Comparison of ENCODE assay signal across 25 cellular contexts in the genomic region with DNA sequence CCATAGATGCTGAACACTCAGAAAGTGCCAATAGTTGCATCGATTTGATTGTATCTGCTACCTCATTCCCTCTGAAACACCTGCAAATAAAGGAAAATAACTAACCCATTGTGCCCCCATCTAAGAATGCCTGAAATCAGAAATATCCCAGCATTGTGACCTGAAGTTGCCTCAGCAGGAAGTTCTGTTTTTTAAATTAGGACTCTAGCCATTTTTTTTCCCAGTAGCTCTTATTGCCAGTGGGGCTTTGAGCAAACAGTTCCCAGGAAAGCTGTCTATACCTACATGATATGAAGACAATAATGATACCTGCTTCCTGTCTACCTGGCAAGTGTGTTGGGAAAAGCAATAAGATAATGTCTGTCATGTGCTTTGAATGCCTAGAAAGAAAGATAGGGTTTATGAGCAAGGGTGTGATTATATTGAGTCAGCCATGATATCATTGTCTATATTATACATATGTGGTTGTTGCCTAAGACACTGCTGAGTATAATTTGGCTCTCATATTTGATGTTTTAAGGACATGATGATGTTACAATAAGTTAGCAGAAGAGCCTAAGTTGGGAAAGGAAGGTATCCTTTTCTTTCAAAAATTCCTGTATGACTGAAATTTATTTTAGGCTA.
"Had no signal": no experiment of that assay in that cellular context is flagged by ENCODE, and none has a peak within 500 bp of the region (broad histone marks: within the 10 kb centered on the region; RNA-seq: fewer than 3 reads in every experiment).

No MANE protein-coding gene starts in this region.

- DNase-seq: activated CD4-positive, alpha-beta T cell treated with anti-CD3 and anti-CD28 coated beads, Interleukin-2, amount 10 ng/mL, durations not matched to agents 7 days and 5 days; activated CD4-positive, CD25-positive, alpha-beta regulatory T cell treated with anti-CD3 and anti-CD28 coated beads, Interleukin-2, amount 50 U/mL, for 72 hours; activated CD8-positive, alpha-beta memory T cell treated with anti-CD3 and anti-CD28 coated beads, Interleukin-2, amount 10 ng/mL, durations not matched to agents 7 days and 5 days; activated CD8-positive, alpha-beta T cell treated with anti-CD3 and anti-CD28 coated beads for 36 hours; activated effector memory CD4-positive, alpha-beta T cell treated with anti-CD3 and anti-CD28 coated beads, Interleukin-2, amount 50 U/mL, for 16 hours; activated naive CD4-positive, alpha-beta T cell treated with anti-CD3 and anti-CD28 coated beads, Interleukin-2, amount 10 ng/mL, durations not matched to agents 7 days and 5 days; activated naive CD8-positive, alpha-beta T cell treated with anti-CD3 and anti-CD28 coated beads, Interleukin-2, amount 50 U/mL, for 24 hours; activated T-cell treated with anti-CD3 and anti-CD28 coated beads for 4 hours; aorta; caudate nucleus; colonic mucosa; heart right ventricle; naive thymus-derived CD8-positive, alpha-beta T cell; retina; stimulated activated CD4-positive, alpha-beta T cell treated with anti-CD3 and anti-CD28 coated beads, Interleukin-12 subunit alpha, Interleukin-12 subunit beta, amount 100 ng/mL, for 4 hours; stimulated activated CD4-positive, alpha-beta T cell treated with anti-CD3 and anti-CD28 coated beads, Interleukin-4, amount 100 ng/mL, for 4 hours; substantia nigra; T-cell; tibial artery; WERI-Rb-1 had no signal

- H3K9me3 Mint-ChIP-seq: activated CD4-positive, alpha-beta T cell treated with anti-CD3 and anti-CD28 coated beads, Interleukin-2, amount 10 ng/mL, durations not matched to agents 7 days and 5 days; activated CD8-positive, alpha-beta T cell treated with anti-CD3 and anti-CD28 coated beads for 36 hours; activated naive CD4-positive, alpha-beta T cell treated with anti-CD3 and anti-CD28 coated beads, Interleukin-2, amount 10 ng/mL, durations not matched to agents 7 days and 5 days; activated naive CD8-positive, alpha-beta T cell treated with anti-CD3 and anti-CD28 coated beads, Interleukin-2, amount 50 U/mL, for 24 hours; brain; naive thymus-derived CD8-positive, alpha-beta T cell; stimulated activated naive CD8-positive, alpha-beta T cell treated with anti-CD3 and anti-CD28 coated beads, Interleukin-15, Interleukin-2, amounts not matched to agents 100 ng/mL and 50 ng/mL, for 24 hours; T-cell; T-helper 2 cell treated with Interferon-gamma antibody and Interleukin-4, amounts not matched to agents 5 μg/mL and 100 μg/mL, for 36 hours had no signal

- H3K27ac Mint-ChIP-seq: activated CD4-positive, alpha-beta T cell treated with anti-CD3 and anti-CD28 coated beads, Interleukin-2, amount 10 ng/mL, durations not matched to agents 7 days and 5 days; activated CD8-positive, alpha-beta memory T cell treated with anti-CD3 and anti-CD28 coated beads, Interleukin-2, amount 10 ng/mL, durations not matched to agents 7 days and 5 days; activated CD8-positive, alpha-beta T cell treated with anti-CD3 and anti-CD28 coated beads for 36 hours; activated naive CD4-positive, alpha-beta T cell treated with anti-CD3 and anti-CD28 coated beads, Interleukin-2, amount 10 ng/mL, durations not matched to agents 7 days and 5 days; activated naive CD8-positive, alpha-beta T cell treated with anti-CD3 and anti-CD28 coated beads, Interleukin-2, amount 50 U/mL, for 24 hours; brain; naive thymus-derived CD8-positive, alpha-beta T cell; stimulated activated naive CD8-positive, alpha-beta T cell treated with anti-CD3 and anti-CD28 coated beads, Interleukin-15, Interleukin-2, amounts not matched to agents 100 ng/mL and 50 ng/mL, for 24 hours; T-cell; T-helper 2 cell treated with Interferon-gamma antibody and Interleukin-4, amounts not matched to agents 5 μg/mL and 100 μg/mL, for 36 hours had no signal

- H3K4me1 ChIP-seq: colonic mucosa had no signal

- ATAC-seq: activated CD8-positive, alpha-beta memory T cell treated with anti-CD3 and anti-CD28 coated beads, Interleukin-2, amount 10 ng/mL, durations not matched to agents 7 days and 5 days; activated CD8-positive, alpha-beta T cell treated with anti-CD3 and anti-CD28 coated beads for 36 hours; activated naive CD8-positive, alpha-beta T cell treated with anti-CD3 and anti-CD28 coated beads, Interleukin-2, amount 50 U/mL, for 24 hours; naive thymus-derived CD8-positive, alpha-beta T cell; T-cell had no signal

- H3K9me3 ChIP-seq: colonic mucosa, heart right ventricle, tibial artery had no signal

- H3K4me3 Mint-ChIP-seq: activated CD4-positive, alpha-beta T cell treated with anti-CD3 and anti-CD28 coated beads, Interleukin-2, amount 10 ng/mL, durations not matched to agents 7 days and 5 days; activated CD8-positive, alpha-beta memory T cell treated with anti-CD3 and anti-CD28 coated beads, Interleukin-2, amount 10 ng/mL, durations not matched to agents 7 days and 5 days; activated CD8-positive, alpha-beta T cell treated with anti-CD3 and anti-CD28 coated beads for 36 hours; activated naive CD4-positive, alpha-beta T cell treated with anti-CD3 and anti-CD28 coated beads, Interleukin-2, amount 10 ng/mL, durations not matched to agents 7 days and 5 days; activated naive CD8-positive, alpha-beta T cell treated with anti-CD3 and anti-CD28 coated beads, Interleukin-2, amount 50 U/mL, for 24 hours; brain; naive thymus-derived CD8-positive, alpha-beta T cell; stimulated activated naive CD8-positive, alpha-beta T cell treated with anti-CD3 and anti-CD28 coated beads, Interleukin-15, Interleukin-2, amounts not matched to agents 100 ng/mL and 50 ng/mL, for 24 hours; T-cell; T-helper 2 cell treated with Interferon-gamma antibody and Interleukin-4, amounts not matched to agents 5 μg/mL and 100 μg/mL, for 36 hours had no signal

- H3K27ac ChIP-seq: colonic mucosa, epithelial cell of prostate, tibial artery, WERI-Rb-1 had no signal

- H3K27me3 ChIP-seq: colonic mucosa, heart right ventricle, tibial artery had no signal

- H3K4me1 Mint-ChIP-seq: activated CD4-positive, alpha-beta T cell treated with anti-CD3 and anti-CD28 coated beads, Interleukin-2, amount 10 ng/mL, durations not matched to agents 7 days and 5 days; activated CD8-positive, alpha-beta memory T cell treated with anti-CD3 and anti-CD28 coated beads, Interleukin-2, amount 10 ng/mL, durations not matched to agents 7 days and 5 days; activated naive CD4-positive, alpha-beta T cell treated with anti-CD3 and anti-CD28 coated beads, Interleukin-2, amount 10 ng/mL, durations not matched to agents 7 days and 5 days; activated naive CD8-positive, alpha-beta T cell treated with anti-CD3 and anti-CD28 coated beads, Interleukin-2, amount 50 U/mL, for 24 hours; brain; T-cell had no signal

- H3K36me3 ChIP-seq: colonic mucosa, heart right ventricle, tibial artery, WERI-Rb-1 had no signal

- H3K4me3 ChIP-seq: colonic mucosa, heart right ventricle, lung, tibial artery had no signal

- H3K36me3 Mint-ChIP-seq: activated CD8-positive, alpha-beta memory T cell treated with anti-CD3 and anti-CD28 coated beads, Interleukin-2, amount 10 ng/mL, durations not matched to agents 7 days and 5 days; activated naive CD4-positive, alpha-beta T cell treated with anti-CD3 and anti-CD28 coated beads, Interleukin-2, amount 10 ng/mL, durations not matched to agents 7 days and 5 days; brain; naive thymus-derived CD8-positive, alpha-beta T cell; T-cell had no signal
